ENCODE assay signal across 8 cellular contexts in the genomic region with DNA sequence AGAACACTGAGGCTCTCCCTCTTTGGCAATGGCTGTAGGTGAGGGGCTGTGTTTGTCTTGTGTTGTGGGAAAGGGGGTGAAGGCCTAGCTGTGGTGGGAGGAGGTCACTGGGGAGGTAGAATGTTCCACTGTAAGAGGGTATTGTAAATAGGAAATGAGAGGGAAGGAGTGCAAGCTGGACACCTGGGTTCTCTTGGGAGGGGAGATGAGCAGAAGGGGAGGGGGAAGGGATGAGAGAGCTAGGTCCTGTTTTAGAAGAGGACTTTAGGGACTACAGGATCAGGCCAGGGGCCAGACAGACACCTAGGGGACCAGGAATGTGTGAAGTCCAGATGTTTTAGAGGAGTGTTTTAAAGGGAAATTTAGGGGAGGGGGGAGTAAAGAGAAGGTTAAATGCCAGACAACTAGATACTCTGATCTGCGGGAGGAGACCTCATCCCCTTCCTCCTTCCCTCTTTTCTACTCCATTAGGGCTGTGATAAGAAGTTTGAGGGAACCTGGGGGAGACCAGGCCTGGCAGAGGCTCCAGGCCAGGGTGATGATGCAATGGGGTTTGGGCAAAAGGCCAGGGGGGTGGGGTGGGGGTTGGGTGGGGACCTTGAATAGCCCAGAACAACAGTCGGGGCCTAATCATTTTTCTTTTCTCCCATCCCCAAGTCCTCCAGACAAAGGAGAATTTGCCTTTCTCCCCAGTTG. TPM values are rescaled to one million over a fixed set of nuclear protein-coding genes. Genes with fewer than 3 reads are reported as not detected.
A peak's percentile ranks its signal among the peaks of the same experiment; 100 is the strongest.
DNase-seq lines count a peak whose midpoint lies in the region; ATAC-seq, FAIRE-seq and TF ChIP-seq lines count a peak whose summit lies in the region.

No MANE protein-coding gene starts in this region.

- intact Hi-C loops in upper lobe of right lung (cut with DNase I) = no loop called here

- no peak overlapping the region for H2AFZ ChIP-seq in astrocyte (ENCODE audit: low read depth, low read length)

- H3K79me2 ChIP-seq in astrocyte (ENCODE audit: insufficient read depth, low read length) = peaks cover 73% of the 10 kb centered on the region

- peak overlapping the region; percentile 76 for H3K4me3 ChIP-seq in astrocyte (ENCODE audit: insufficient read depth, low read depth, low read length)
- peak overlapping the region; percentile 83 for H3K4me3 ChIP-seq in upper lobe of right lung

- H3K9me3 ChIP-seq in astrocyte (ENCODE audit: insufficient read depth, low read depth, low read length) (no peaks in the 10 kb centered on the region), upper lobe of right lung (no peaks in the 10 kb centered on the region)

- ATAC-seq in upper lobe of right lung (no peak), HG03039 (IDR thresholded peaks at IDR 0.05; ENCODE audit: unreplicated experiment) (no peak)

- no peak for FAIRE-seq in astrocyte (lab: Jason Lieb, UNC)

- TF ChIP-seq CTCF in astrocyte (IDR thresholded peaks at IDR 0.05; ENCODE audit: insufficient read depth, low read depth, low read length) (no peak), upper lobe of right lung (IDR thresholded peaks at IDR 0.05) (no peak)

- H4K20me1 ChIP-seq in astrocyte (ENCODE audit: insufficient read depth, low read length) = peaks cover 52% of the 10 kb centered on the region

- H3K4me1 ChIP-seq in astrocyte (ENCODE audit: insufficient read depth, low read length) (peaks cover 64% of the 10 kb centered on the region), upper lobe of right lung (peaks cover 55% of the 10 kb centered on the region)

- H3K4me1 Mint-ChIP-seq in activated naive CD4-positive, alpha-beta T cell treated with anti-CD3 and anti-CD28 coated beads, Interleukin-2, amount 50 U/mL, for 24 hours = peaks cover 79% of the 10 kb centered on the region
- H3K4me1 Mint-ChIP-seq in astrocyte (ENCODE audit: low read depth, unreplicated experiment) = peaks cover 44% of the 10 kb centered on the region

- H3K4me2 ChIP-seq in astrocyte (ENCODE audit: low read length) = peak overlapping the region; percentile 90

- H3K27ac ChIP-seq in astrocyte (ENCODE audit: low read depth, low read length) (no peak overlapping the region), upper lobe of right lung (peak overlapping the region; percentile 86)

- no peak for DNase-seq in activated naive CD4-positive, alpha-beta T cell treated with anti-CD3 and anti-CD28 coated beads, Interleukin-2, amount 50 U/mL, for 16 hours
- DNase-seq in astrocyte (ENCODE audit: low read depth) (no peak), mesenteric fat pad (ENCODE audit: low spot score) (peak; percentile 47), upper lobe of right lung (no peak), NCI-H524 treated with DMSO at 0.1 percent for 48 hours (lab: John Stamatoyannopoulos, UW) (no peak), NCI-H774 (lab: John Stamatoyannopoulos, UW) (no peak)

- H3K27me3 ChIP-seq in astrocyte (ENCODE audit: insufficient read depth, low read length) (no peaks in the 10 kb centered on the region), upper lobe of right lung (no peaks in the 10 kb centered on the region)

- H3K36me3 ChIP-seq in astrocyte (ENCODE audit: insufficient read depth, low read length) (no peaks in the 10 kb centered on the region), upper lobe of right lung (no peaks in the 10 kb centered on the region)

- peak overlapping the region; percentile 92 for H3K4me3 Mint-ChIP-seq in activated naive CD4-positive, alpha-beta T cell treated with anti-CD3 and anti-CD28 coated beads, Interleukin-2, amount 50 U/mL, for 24 hours
- peak overlapping the region; percentile 98 for H3K4me3 Mint-ChIP-seq in astrocyte (ENCODE audit: unreplicated experiment)

- H3K9ac ChIP-seq in astrocyte (ENCODE audit: low read length) = peak overlapping the region; percentile 79

- H3K9me3 Mint-ChIP-seq in activated naive CD4-positive, alpha-beta T cell treated with anti-CD3 and anti-CD28 coated beads, Interleukin-2, amount 50 U/mL, for 24 hours = no peaks in the 10 kb centered on the region
- H3K9me3 Mint-ChIP-seq in astrocyte (ENCODE audit: unreplicated experiment) = no peaks in the 10 kb centered on the region

- peak overlapping the region; percentile 97 for H3K27ac Mint-ChIP-seq in activated naive CD4-positive, alpha-beta T cell treated with anti-CD3 and anti-CD28 coated beads, Interleukin-2, amount 50 U/mL, for 24 hours
- peak overlapping the region; percentile 79 for H3K27ac Mint-ChIP-seq in astrocyte (ENCODE audit: unreplicated experiment)

- no peaks in the 10 kb centered on the region for H3K27me3 Mint-ChIP-seq in activated naive CD4-positive, alpha-beta T cell treated with anti-CD3 and anti-CD28 coated beads, Interleukin-2, amount 50 U/mL, for 24 hours
- no peaks in the 10 kb centered on the region for H3K27me3 Mint-ChIP-seq in astrocyte (ENCODE audit: low read depth, unreplicated experiment)

- H3K36me3 Mint-ChIP-seq in activated naive CD4-positive, alpha-beta T cell treated with anti-CD3 and anti-CD28 coated beads, Interleukin-2, amount 50 U/mL, for 24 hours = no peaks in the 10 kb centered on the region
- no peaks in the 10 kb centered on the region for H3K36me3 Mint-ChIP-seq in astrocyte (ENCODE audit: low read depth, unreplicated experiment)

RNA-seq across cellular contexts. Expression of a gene that starts 2.0 kb away (rescaled TPM):
- 317 and 382 TPM in 2 replicates for total RNA-seq in astrocyte
- total RNA-seq in mesenteric fat pad = 125 TPM
- total RNA-seq in upper lobe of right lung = 102 TPM

RNA-seq across cellular contexts. Expression of a gene that starts 32.5 kb away (rescaled TPM):
- total RNA-seq in astrocyte = 23.0 and 24.4 TPM in 2 replicates
- total RNA-seq in mesenteric fat pad = 31.9 TPM
- total RNA-seq in upper lobe of right lung = 26.6 TPM

RNA-seq across cellular contexts. Expression of a gene that starts 52.8 kb away (rescaled TPM):
- total RNA-seq in astrocyte (not detected in 2 replicates), mesenteric fat pad (2.3 TPM), upper lobe of right lung (0.96 TPM)

RNA-seq across cellular contexts. Expression of a gene that starts 56.3 kb away (rescaled TPM):
- not detected in 2 replicates for total RNA-seq in astrocyte
- 0.42 TPM for total RNA-seq in mesenteric fat pad
- 2.1 TPM for total RNA-seq in upper lobe of right lung
